ENCODE assay signal across 33 cellular contexts in genomic region chr5:176880393-176881020, GRCh38. TPM values are rescaled to one million over a fixed set of nuclear protein-coding genes. Genes with fewer than 3 reads are reported as not detected.
"Had no signal": no experiment of that assay in that cellular context is flagged by ENCODE, and none has a peak within 500 bp of the region (broad histone marks: within the 10 kb centered on the region; RNA-seq: fewer than 3 reads in every experiment).

No MANE protein-coding gene starts in this region.

- DNase-seq: activated B cell treated with CpG ODN at 0.5 μM for 24 hours; activated CD4-positive, alpha-beta T cell treated with anti-CD3 and anti-CD28 coated beads for 1 hour; activated CD4-positive, alpha-beta T cell treated with anti-CD3 and anti-CD28 coated beads for 48 hours; activated CD8-positive, alpha-beta T cell treated with anti-CD3 and anti-CD28 coated beads for 36 hours; activated effector memory CD4-positive, alpha-beta T cell treated with anti-CD3 and anti-CD28 coated beads, Interleukin-2, amount 50 U/mL, for 16 hours; activated naive CD4-positive, alpha-beta T cell; activated naive CD4-positive, alpha-beta T cell treated with anti-CD3 and anti-CD28 coated beads, Interleukin-2, amount 50 U/mL, for 16 hours; activated naive CD8-positive, alpha-beta T cell treated with anti-CD3 and anti-CD28 coated beads for 36 hours; activated T-cell treated with anti-CD3 and anti-CD28 coated beads, Interleukin-2, amount 50 U/mL, for 1 hour; activated T-cell treated with anti-CD3 and anti-CD28 coated beads, Interleukin-2, amount 50 U/mL, for 72 hours; amniotic stem cell; MM.1S; MV-4-11; NCI-H1092; NCI-H1436 treated with DMSO at 0.1 percent for 48 hours; NCI-H1694 treated with DMSO at 0.1 percent for 48 hours; NCI-H2029; NCI-H345; NCI-H524 treated with DMSO at 0.1 percent for 48 hours; PC-3; Peyer's patch; RPMI8226; SW 1271; T-helper 1 cell; T-helper 2 cell; T-helper 9 cell had no signal

- H3K36me3 Mint-ChIP-seq: activated naive CD8-positive, alpha-beta T cell treated with anti-CD3 and anti-CD28 coated beads for 36 hours had no signal

- H3K27ac Mint-ChIP-seq: activated B cell treated with CpG ODN at 0.5 μM for 24 hours; activated CD8-positive, alpha-beta T cell treated with anti-CD3 and anti-CD28 coated beads for 36 hours; activated naive CD8-positive, alpha-beta T cell treated with anti-CD3 and anti-CD28 coated beads for 36 hours; activated T-cell treated with anti-CD3 and anti-CD28 coated beads, Interleukin-2, amount 50 U/mL, for 72 hours; activated T-helper 17 cell treated with anti-CD3 and anti-CD28 coated beads, Interleukin-2, amount 50 U/mL, for 72 hours had no signal

- H3K27ac ChIP-seq: cardiac muscle cell, KMS-11, Peyer's patch, VCaP had no signal

- H3K4me1 ChIP-seq: Peyer's patch had no signal

- H3K4me3 Mint-ChIP-seq: activated B cell treated with CpG ODN at 0.5 μM for 24 hours; activated CD8-positive, alpha-beta T cell treated with anti-CD3 and anti-CD28 coated beads for 36 hours; activated naive CD8-positive, alpha-beta T cell treated with anti-CD3 and anti-CD28 coated beads for 36 hours; activated T-cell treated with anti-CD3 and anti-CD28 coated beads, Interleukin-2, amount 50 U/mL, for 72 hours; activated T-helper 17 cell treated with anti-CD3 and anti-CD28 coated beads, Interleukin-2, amount 50 U/mL, for 72 hours; central memory CD8-positive, alpha-beta T cell had no signal

- H3K4me1 Mint-ChIP-seq: activated B cell treated with CpG ODN at 0.5 μM for 24 hours had no signal

- ATAC-seq: activated CD8-positive, alpha-beta T cell treated with anti-CD3 and anti-CD28 coated beads for 36 hours; activated T-cell treated with anti-CD3 and anti-CD28 coated beads, Interleukin-2, amount 50 U/mL, for 72 hours; activated T-helper 17 cell treated with anti-CD3 and anti-CD28 coated beads, Interleukin-2, amount 50 U/mL, for 72 hours; PC-3 had no signal

- H3K9ac ChIP-seq: KMS-11 had no signal

- H3K9me3 ChIP-seq: Peyer's patch had no signal

- H3K4me2 ChIP-seq: KMS-11 had no signal

- H3K9me3 Mint-ChIP-seq: activated B cell treated with CpG ODN at 0.5 μM for 24 hours; activated CD8-positive, alpha-beta T cell treated with anti-CD3 and anti-CD28 coated beads for 36 hours; activated naive CD8-positive, alpha-beta T cell treated with anti-CD3 and anti-CD28 coated beads for 36 hours; activated T-cell treated with anti-CD3 and anti-CD28 coated beads, Interleukin-2, amount 50 U/mL, for 72 hours; activated T-helper 17 cell treated with anti-CD3 and anti-CD28 coated beads, Interleukin-2, amount 50 U/mL, for 72 hours; central memory CD8-positive, alpha-beta T cell had no signal

- H3K27me3 ChIP-seq: cardiac muscle cell, Peyer's patch had no signal

- H3K4me3 ChIP-seq: cardiac muscle cell, Peyer's patch had no signal

- H3K36me3 ChIP-seq: cardiac muscle cell, Peyer's patch had no signal

RNA-seq across cellular contexts. Expression of gene HK3, which starts 18.6 kb away (rescaled TPM):
- total RNA-seq: activated CD8-positive, alpha-beta T cell treated with anti-CD3 and anti-CD28 coated beads for 36 hours; activated naive CD8-positive, alpha-beta T cell treated with anti-CD3 and anti-CD28 coated beads for 36 hours; cardiac muscle cell; LHCN-M2; NCI-H460; PC-3 had no signal
- polyA plus RNA-seq: cardiac muscle cell had no signal
